Comparison of ENCODE assay signal across 7 cellular contexts in genomic region chr15:89068325-89068784, GRCh38. TPM values are rescaled to one million over a fixed set of nuclear protein-coding genes. Genes with fewer than 3 reads are reported as not detected.
DNase-seq lines count a peak whose midpoint lies in the region; ATAC-seq and TF ChIP-seq lines count a peak whose summit lies in the region.

No MANE protein-coding gene starts in this region.

- BruUV-seq in MCF 10A (replicated peaks; lab: Mats Ljungman, UMichigan) (no TSS peak), OCI-LY7 (replicated peaks; lab: Mats Ljungman, UMichigan) (no TSS peak)

- peaks cover 19% of the 10 kb centered on the region for H3K4me1 Mint-ChIP-seq in MCF 10A (ENCODE audit: insufficient read depth, unreplicated experiment)

- H3K4me1 ChIP-seq in OCI-LY7 (ENCODE audit: insufficient read depth, low read length, poor library complexity, severe bottlenecking), result no peaks in the 10 kb centered on the region

- no peak overlapping the region for H3K27ac ChIP-seq in OCI-LY7 (ENCODE audit: low read depth, low read length, poor library complexity, severe bottlenecking)

- POLR2A ChIA-PET in MCF 10A (lab: Yijun Ruan, JAX) (interaction anchor here (1.9 kb wide), 1 partner anchor 20 kb away, joined by 5 read pairs; the partner anchor contains the start of gene ABHD2), OCI-LY7 (lab: Charles Lee) (interaction anchor here (0.6 kb wide), 2 partner anchors 17 to 53 kb away, joined by 3 to 6 read pairs; no protein-coding TSS in a partner anchor)

- no peaks in the 10 kb centered on the region for H3K79me2 ChIP-seq in OCI-LY7 (ENCODE audit: insufficient read depth, low read depth, low read length)

- no peak overlapping the region for H3K4me2 ChIP-seq in OCI-LY7 (ENCODE audit: low read length)

- no peaks in the 10 kb centered on the region for H3K9me2 ChIP-seq in OCI-LY7 (ENCODE audit: insufficient read depth, low read length)

- peaks cover 13% of the 10 kb centered on the region; the same call in 1 of the 2 replicates for H3K9me3 ChIP-seq in OCI-LY7 (ENCODE audit: low read length)

- H3K27ac Mint-ChIP-seq in MCF 10A (ENCODE audit: low read depth, unreplicated experiment), result no peak overlapping the region

- DNase-seq in RPMI7951 (ENCODE audit: low read depth) (peak; percentile 100), MCF 10A (ENCODE audit: unreplicated experiment) (peak; percentile 95), OCI-LY7 (ENCODE audit: low spot score) (no peak), amniotic stem cell (lab: John Stamatoyannopoulos, UW) (no peak)
- peak; percentile 66 for DNase-seq in stimulated activated CD4-positive, alpha-beta T cell treated with anti-CD3 and anti-CD28 coated beads, Interleukin-4, amount 100 ng/mL, for 24 hours

- H3K36me3 Mint-ChIP-seq in MCF 10A (ENCODE audit: insufficient read depth, unreplicated experiment), result peaks cover 5% of the 10 kb centered on the region

- no peaks in the 10 kb centered on the region for H4K20me1 ChIP-seq in OCI-LY7 (ENCODE audit: insufficient read depth, low read length)

- H3K9me3 Mint-ChIP-seq in MCF 10A (ENCODE audit: unreplicated experiment), result peaks cover 21% of the 10 kb centered on the region

- H3K27me3 Mint-ChIP-seq in MCF 10A (ENCODE audit: insufficient read depth, unreplicated experiment), result no peaks in the 10 kb centered on the region

- CTCF ChIA-PET in MCF 10A (lab: Yijun Ruan, JAX) (interaction anchor here (0.9 to 1.8 kb wide), 4 partner anchors 10 to 109 kb away, joined by 3 to 14 read pairs (median 5); no protein-coding TSS in a partner anchor), OCI-LY7 (lab: Charles Lee; ENCODE audit: unreplicated experiment) (no interaction called here)

- H3K4me3 ChIP-seq in OCI-LY7 (ENCODE audit: low read depth, low read length, poor library complexity, severe bottlenecking), result no peak overlapping the region

- no peak overlapping the region for H3K4me3 Mint-ChIP-seq in MCF 10A (ENCODE audit: unreplicated experiment)

- no peak overlapping the region for H2AFZ ChIP-seq in OCI-LY7 (ENCODE audit: low read length)

- no peaks in the 10 kb centered on the region for H3K36me3 ChIP-seq in OCI-LY7 (ENCODE audit: insufficient read depth, low read length)

- no peak for TF ChIP-seq CTCF in MCF 10A (IDR thresholded peaks at IDR 0.05; ENCODE audit: unreplicated experiment)
- no peak for TF ChIP-seq CTCF in OCI-LY7 (conservative IDR thresholded peaks at IDR 0.05; ENCODE audit: low read length)

- ATAC-seq in GM18907 (IDR thresholded peaks at IDR 0.05; ENCODE audit: unreplicated experiment), result peak; percentile 95
- ATAC-seq in HG02885 (IDR thresholded peaks at IDR 0.05; ENCODE audit: poor library complexity, unreplicated experiment), result peak; percentile 98

- intact Hi-C loops in MCF 10A (cut with micrococcal nuclease), result no loop called here
- intact Hi-C loops in OCI-LY7 (cut with micrococcal nuclease; ENCODE audit: unreplicated experiment), result no loop called here

RNA-seq across cellular contexts. Expression of gene ABHD2, which starts 19.9 kb away (rescaled TPM):
- 237 and 261 TPM in 2 replicates for total RNA-seq in RPMI7951 (2014; rRNA removed; shearing (Covaris generic))
- 47.7 and 55.9 TPM in 2 replicates for total RNA-seq in MCF 10A (2022)
- total RNA-seq in OCI-LY7 (2014; rRNA removed; shearing (Covaris generic)), result 12.6 and 16.1 TPM in 2 replicates
- 22.8 and 30.3 TPM in 2 replicates for total RNA-seq in OCI-LY7 (2022)

Comparison
In these comparisons a context has a peak if more than half of its experiments do, and no peak if none do; other contexts are left out.
1. DNase-seq: peak in RPMI7951 (single experiment), MCF 10A (single experiment) and stimulated activated CD4-positive, alpha-beta T cell treated with anti-CD3 and anti-CD28 coated beads, Interleukin-4, amount 100 ng/mL, for 24 hours (single experiment); none in OCI-LY7 (single experiment) and amniotic stem cell (single experiment).